ENCODE assay signal across 9 cellular contexts in genomic region chr12:95653761-95654546, GRCh38.
DNase-seq lines count a peak whose midpoint lies in the region; ATAC-seq, FAIRE-seq and TF ChIP-seq lines count a peak whose summit lies in the region.
"Had no signal": no experiment of that assay in that cellular context is flagged by ENCODE, and none has a peak within 500 bp of the region (broad histone marks: within the 10 kb centered on the region; RNA-seq: fewer than 3 reads in every experiment).

No MANE protein-coding gene starts in this region.

- H3K27ac Mint-ChIP-seq in CD4-positive, alpha-beta T cell: peak overlapping the region; percentile 50
- H3K27ac Mint-ChIP-seq in naive B cell: peak overlapping the region in 5 of 6 donors; percentile 92 to 98 (median 95)

- H3K27me3 Mint-ChIP-seq in CD4-positive, alpha-beta T cell: peaks cover 16% of the 10 kb centered on the region
- peaks cover 10 to 15% (median 11%) of the 10 kb centered on the region in 3 donors for H3K27me3 Mint-ChIP-seq in naive B cell

- H3K9me3 ChIP-seq in CD4-positive, alpha-beta T cell (ENCODE audit: control insufficient read depth, low read length): no peaks in the 10 kb centered on the region

- CTCF ChIA-PET in CD4-positive, alpha-beta T cell (lab: Charles Lee): no interaction called here

- TF ChIP-seq CTCF in CD4-positive, alpha-beta T cell (IDR thresholded peaks at IDR 0.05): no peak

- no peaks in the 10 kb centered on the region for H3K4me1 Mint-ChIP-seq in CD4-positive, alpha-beta T cell (ENCODE audit: low read depth)
- H3K4me1 Mint-ChIP-seq in naive B cell: peaks cover 3 to 6% (median 5%) of the 10 kb centered on the region in 3 donors

- peak overlapping the region; percentile 65 for H3K4me3 Mint-ChIP-seq in CD4-positive, alpha-beta T cell
- peak overlapping the region in 3 of 8 donors; percentile 34 to 46 (median 45) for H3K4me3 Mint-ChIP-seq in naive B cell

- POLR2A ChIA-PET in CD4-positive, alpha-beta T cell (lab: Charles Lee): no interaction called here

- peaks cover 3% of the 10 kb centered on the region for H3K9me3 Mint-ChIP-seq in CD4-positive, alpha-beta T cell
- H3K9me3 Mint-ChIP-seq in naive B cell: peaks cover 0 to 5% (median 4%) of the 10 kb centered on the region in 7 donors

- no peak overlapping the region for H3K27ac ChIP-seq in CD4-positive, alpha-beta T cell (ENCODE audit: low read depth, low read length)
- no peak overlapping the region for H3K27ac ChIP-seq in caudate nucleus (ENCODE audit: low read depth, low read length)

- no peak for DNase-seq in CD4-positive, alpha-beta T cell
- DNase-seq in NCI-H226 (peak; percentile 77), dedifferentiated amniotic fluid mesenchymal stem cell (ENCODE audit: extremely low spot score) (peak; percentile 51), naive B cell (no peak), DMS79 (lab: John Stamatoyannopoulos, UW) (no peak), caudate nucleus (lab: John Stamatoyannopoulos, UW) (no peak), GM19239 (ENCODE audit: insufficient read length, low spot score) (no peak)
- DNase-seq: kidney had no signal

- no peak for FAIRE-seq in GM19239 (lab: Jason Lieb, UNC)
- FAIRE-seq: kidney had no signal

- intact Hi-C loops in CD4-positive, alpha-beta T cell (cut with DNase I, micrococcal nuclease): no loop called here

- peak; percentile 60 for ATAC-seq in CD4-positive, alpha-beta T cell (ENCODE audit: poor library complexity)
- ATAC-seq in naive B cell (ENCODE audit: low read depth in 2 of 2) (peak; percentile 34 to 35), HG02763 (IDR thresholded peaks at IDR 0.05; ENCODE audit: unreplicated experiment) (no peak)

- H3K36me3 Mint-ChIP-seq in CD4-positive, alpha-beta T cell (ENCODE audit: low read depth): no peaks in the 10 kb centered on the region
- H3K36me3 Mint-ChIP-seq in naive B cell: peaks cover 0 to 8% of the 10 kb centered on the region in 2 donors

- H3K27me3 ChIP-seq in CD4-positive, alpha-beta T cell (ENCODE audit: control insufficient read depth, insufficient read depth, low read length): no peaks in the 10 kb centered on the region

Comparison
In these comparisons a context has a peak if more than half of its experiments do, and no peak if none do; other contexts are left out.
1. DNase-seq: peak in NCI-H226 (single experiment) and dedifferentiated amniotic fluid mesenchymal stem cell (single experiment); none in CD4-positive, alpha-beta T cell (0 of 10), naive B cell (single experiment), DMS79 (single experiment), caudate nucleus (0 of 61) and GM19239 (single experiment).